1 cellular context compared by ENCODE assay signal in genomic region chr2:217438136-217438535, GRCh38.
TF ChIP-seq lines count a peak whose summit lies in the region.

No MANE protein-coding gene starts in this region.

TF ChIP-seq in IMR-90, 13 proteins besides CTCF, POLR2A, EP300 and RAD21 (continued from another document):
- no peak for TF ChIP-seq MXI1 (IDR thresholded peaks at IDR 0.05; ENCODE audit: borderline replicate concordance, low read depth, low read length)
- TF ChIP-seq SMC3 (IDR thresholded peaks at IDR 0.05; ENCODE audit: low read depth, low read length): no peak
- TF ChIP-seq CEBPB (IDR thresholded peaks at IDR 0.05; ENCODE audit: low read depth, low read length): no peak
- TF ChIP-seq MAFK (IDR thresholded peaks at IDR 0.05; ENCODE audit: low read depth, low read length): no peak
- TF ChIP-seq ELK1 (IDR thresholded peaks at IDR 0.05; ENCODE audit: borderline replicate concordance, low read depth, low read length): no peak
- TF ChIP-seq FOS (IDR thresholded peaks at IDR 0.05; ENCODE audit: low read depth, low read length): no peak
- no peak for TF ChIP-seq NFE2L2 (IDR thresholded peaks at IDR 0.05; ENCODE audit: low read depth, low read length)
- TF ChIP-seq USF2 (IDR thresholded peaks at IDR 0.05; ENCODE audit: low read depth, low read length): no peak
- no peak for TF ChIP-seq CHD1 (IDR thresholded peaks at IDR 0.05; ENCODE audit: low read depth, low read length)
- no peak for TF ChIP-seq BHLHE40 (IDR thresholded peaks at IDR 0.05; ENCODE audit: low read depth, low read length)
- no peak for TF ChIP-seq MAZ (IDR thresholded peaks at IDR 0.05; ENCODE audit: borderline replicate concordance, low read depth, low read length)
